In the genomic region with DNA sequence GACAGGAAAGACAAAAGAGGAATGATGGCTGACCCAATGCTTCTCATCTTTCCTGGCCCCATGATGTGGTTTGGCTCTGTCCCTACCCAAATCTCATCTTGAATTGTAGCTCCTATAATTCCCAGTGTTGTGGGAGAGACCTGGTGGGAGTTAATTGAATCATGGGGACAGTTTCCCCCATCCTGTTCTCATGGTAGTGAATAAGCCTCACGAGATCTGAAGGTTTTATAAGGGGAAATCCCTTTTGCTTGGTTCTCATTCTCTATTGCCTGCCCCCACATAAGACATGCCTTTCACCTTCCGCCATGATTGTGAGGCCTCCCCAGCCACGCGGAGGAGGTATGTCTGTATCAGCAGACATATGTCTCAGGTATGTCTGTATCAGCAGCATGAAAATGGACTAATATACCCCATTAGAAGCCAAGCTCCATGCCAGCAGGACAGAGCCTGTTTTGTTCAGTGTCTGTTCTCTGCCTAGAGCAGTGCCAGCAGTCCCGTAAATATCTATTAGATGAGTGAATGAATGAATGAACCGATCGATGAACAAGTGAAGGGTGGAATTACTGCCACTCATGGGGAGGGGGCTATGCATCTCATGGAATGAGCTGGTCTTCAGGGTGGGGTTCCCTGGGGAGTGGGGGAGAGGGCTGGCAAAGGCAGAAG, we compare ENCODE assay signal across 21 cellular contexts.
"Had no signal": no experiment of that assay in that cellular context is flagged by ENCODE, and none has a peak within 500 bp of the region (broad histone marks: within the 10 kb centered on the region; RNA-seq: fewer than 3 reads in every experiment).

No MANE protein-coding gene starts in this region.

- ATAC-seq: activated CD4-positive, CD25-positive, alpha-beta regulatory T cell treated with anti-CD3 and anti-CD28 coated beads, Interleukin-2, amount 50 U/mL, for 24 hours; activated CD8-positive, alpha-beta memory T cell treated with anti-CD3 and anti-CD28 coated beads, Interleukin-2, amount 10 ng/mL, durations not matched to agents 7 days and 5 days; esophagus mucosa; gastroesophageal sphincter; heart left ventricle; left ventricle myocardium superior; upper lobe of right lung had no signal

- H3K4me1 Mint-ChIP-seq: activated naive CD4-positive, alpha-beta T cell treated with anti-CD3 and anti-CD28 coated beads, Interleukin-2, amount 50 U/mL, for 24 hours; central memory CD8-positive, alpha-beta T cell had no signal

- H3K27me3 Mint-ChIP-seq: activated CD8-positive, alpha-beta memory T cell treated with anti-CD3 and anti-CD28 coated beads, Interleukin-2, amount 10 ng/mL, durations not matched to agents 7 days and 5 days; activated naive CD4-positive, alpha-beta T cell treated with anti-CD3 and anti-CD28 coated beads, Interleukin-2, amount 50 U/mL, for 24 hours had no signal

- H3K4me3 Mint-ChIP-seq: activated CD8-positive, alpha-beta memory T cell treated with anti-CD3 and anti-CD28 coated beads, Interleukin-2, amount 10 ng/mL, durations not matched to agents 7 days and 5 days; activated naive CD4-positive, alpha-beta T cell treated with anti-CD3 and anti-CD28 coated beads, Interleukin-2, amount 50 U/mL, for 24 hours; central memory CD8-positive, alpha-beta T cell had no signal

- H3K27me3 ChIP-seq: ascending aorta, heart left ventricle, right atrium auricular region, upper lobe of right lung had no signal

- H3K36me3 Mint-ChIP-seq: activated CD8-positive, alpha-beta memory T cell treated with anti-CD3 and anti-CD28 coated beads, Interleukin-2, amount 10 ng/mL, durations not matched to agents 7 days and 5 days; activated naive CD4-positive, alpha-beta T cell treated with anti-CD3 and anti-CD28 coated beads, Interleukin-2, amount 50 U/mL, for 24 hours; naive B cell had no signal

- H3K27ac Mint-ChIP-seq: activated CD8-positive, alpha-beta memory T cell treated with anti-CD3 and anti-CD28 coated beads, Interleukin-2, amount 10 ng/mL, durations not matched to agents 7 days and 5 days; activated naive CD4-positive, alpha-beta T cell treated with anti-CD3 and anti-CD28 coated beads, Interleukin-2, amount 50 U/mL, for 24 hours had no signal

- H3K9me3 Mint-ChIP-seq: activated naive CD4-positive, alpha-beta T cell treated with anti-CD3 and anti-CD28 coated beads, Interleukin-2, amount 50 U/mL, for 24 hours; central memory CD8-positive, alpha-beta T cell had no signal

- H3K9me3 ChIP-seq: ascending aorta, gastroesophageal sphincter, heart left ventricle, prostate gland, right atrium auricular region, upper lobe of right lung had no signal

- H3K36me3 ChIP-seq: ascending aorta, gastroesophageal sphincter, heart left ventricle, prostate gland, right atrium auricular region, upper lobe of right lung had no signal

- H3K4me1 ChIP-seq: ascending aorta, prostate gland, upper lobe of right lung had no signal

- H3K4me3 ChIP-seq: ascending aorta, coronary artery, gastroesophageal sphincter, heart left ventricle, prostate gland, right atrium auricular region, upper lobe of right lung had no signal

- DNase-seq: activated CD8-positive, alpha-beta memory T cell treated with anti-CD3 and anti-CD28 coated beads, Interleukin-2, amount 10 ng/mL, durations not matched to agents 7 days and 5 days; activated T-cell treated with anti-CD3 and anti-CD28 coated beads, Interleukin-2, amount 50 U/mL, for 1 hour; effector CD4-positive, alpha-beta T cell; heart left ventricle; kidney; left ventricle myocardium superior; naive B cell; stimulated activated CD4-positive, alpha-beta T cell treated with anti-CD3 and anti-CD28 coated beads, Interleukin-12 subunit alpha, Interleukin-12 subunit beta, amount 100 ng/mL, for 4 hours; stimulated activated CD4-positive, alpha-beta T cell treated with anti-CD3 and anti-CD28 coated beads, Interleukin-2, amount 100 ng/mL, for 24 hours; T-helper 1 cell; T1000; upper lobe of right lung had no signal

- H3K27ac ChIP-seq: ascending aorta, coronary artery, gastroesophageal sphincter, heart left ventricle, prostate gland, right atrium auricular region, upper lobe of right lung had no signal
